In the genomic region with DNA sequence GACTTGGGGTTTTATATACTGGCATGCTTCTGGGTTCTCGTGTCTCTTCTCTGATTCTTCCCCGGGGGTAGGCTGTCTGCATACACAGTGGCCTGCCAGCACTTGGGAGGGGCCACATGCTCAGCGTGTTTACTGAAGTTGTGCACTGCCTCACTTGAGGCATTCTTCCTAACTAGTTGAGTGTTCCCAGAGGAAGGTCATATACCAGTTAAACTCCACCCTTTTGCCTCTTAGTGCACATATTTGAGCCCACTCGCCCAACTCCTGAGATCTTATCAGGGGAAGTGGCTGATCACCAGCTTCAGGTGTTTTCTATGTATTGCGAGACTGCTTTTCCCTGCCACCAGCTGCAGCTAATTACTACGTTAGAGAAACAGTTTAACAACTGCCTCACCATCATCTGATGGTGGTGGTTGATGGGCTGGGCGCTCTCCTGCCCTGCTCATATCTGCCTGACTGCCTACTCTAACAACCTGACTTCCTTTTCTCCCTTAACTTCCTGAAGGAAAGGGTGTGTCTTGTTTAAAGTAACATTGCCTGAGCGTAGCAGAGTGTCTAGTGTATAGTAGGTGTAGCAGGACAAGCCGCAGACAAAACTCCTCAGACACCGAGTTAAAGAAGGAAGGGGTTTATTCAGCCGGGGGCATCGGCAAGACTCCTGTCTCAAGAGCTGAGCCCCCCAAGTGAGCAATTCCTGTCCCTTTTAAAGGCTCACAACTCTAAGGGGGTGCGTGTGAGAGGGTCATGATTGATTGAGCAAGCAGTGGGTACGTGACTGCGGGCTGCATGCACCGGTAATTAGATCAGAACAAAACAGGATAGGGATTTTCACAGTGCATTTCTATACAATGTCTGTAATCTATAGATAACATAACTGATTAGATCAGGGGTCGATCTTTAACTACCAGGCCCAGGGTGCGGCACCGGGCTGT, we compare ENCODE assay signal across 8 cellular contexts.
A peak's percentile ranks its signal among the peaks of the same experiment; 100 is the strongest.
DNase-seq lines count a peak whose midpoint lies in the region; ATAC-seq and TF ChIP-seq lines count a peak whose summit lies in the region.

No MANE protein-coding gene starts in this region.

- H3K4me1 ChIP-seq in mammary epithelial cell (ENCODE audit: insufficient read depth, low read length): no peaks in the 10 kb centered on the region

- H3K9me3 ChIP-seq in CD4-positive, alpha-beta T cell (ENCODE audit: control insufficient read depth, low read length): no peaks in the 10 kb centered on the region
- no peaks in the 10 kb centered on the region for H3K9me3 ChIP-seq in mammary epithelial cell (replicated peaks; ENCODE audit: insufficient read depth, low read length)

- no peak for TF ChIP-seq CTCF in CD4-positive, alpha-beta T cell (IDR thresholded peaks at IDR 0.05)
- TF ChIP-seq CTCF in HL-60 (IDR thresholded peaks at IDR 0.05; ENCODE audit: insufficient read depth, low read length) (no peak), mammary epithelial cell (conservative IDR thresholded peaks at IDR 0.05 in 1 of 2, IDR thresholded peaks at IDR 0.05 in 1 of 2; ENCODE audit: extremely low read depth in 1 of 2, insufficient read depth in 1 of 2, low read depth in 1 of 2, low read length in 2 of 2) (no peak)

- CTCF ChIA-PET in CD4-positive, alpha-beta T cell (lab: Charles Lee): no interaction called here
- CTCF ChIA-PET in mammary epithelial cell (lab: Charles Lee; ENCODE audit: low non-redundant PET): no interaction called here

- peak overlapping the region; percentile 79 for H3K4me3 Mint-ChIP-seq in CD4-positive, alpha-beta T cell

- peak in 2 of 10 experiments; percentile 2 to 32 for DNase-seq in CD4-positive, alpha-beta T cell
- DNase-seq in HL-60 (ENCODE audit: low read depth in 1 of 2, low spot score in 1 of 2) (peak in 1 of 2 experiments; percentile 21), mesenteric fat pad (ENCODE audit: low spot score) (peak; percentile 75), epidermal melanocyte (ENCODE audit: insufficient read length, low spot score) (no peak), activated gamma-delta T cell (lab: John Stamatoyannopoulos, UW) (no peak), mammary epithelial cell (no peak), sciatic nerve (ENCODE audit: low spot score) (no peak)
- peak; percentile 26 to 33 for DNase-seq in activated T-cell treated with anti-CD3 and anti-CD28 coated beads, Interleukin-2, amount 50 U/mL, for 48 hours

- peak overlapping the region; percentile 60 for H3K27ac Mint-ChIP-seq in CD4-positive, alpha-beta T cell

- no peaks in the 10 kb centered on the region for H3K79me2 ChIP-seq in mammary epithelial cell (ENCODE audit: insufficient read depth, low read length)

- WGBS in mammary epithelial cell (ENCODE audit: low coverage, missing lambda C conversion rate): 86% methylated on average over 19 of the region's 19 CpGs

- no TSS peak for BruUV-seq in mammary epithelial cell (replicated peaks; lab: Mats Ljungman, UMichigan)

- H3K27ac ChIP-seq in CD4-positive, alpha-beta T cell (ENCODE audit: low read depth, low read length): peak overlapping the region; percentile 5
- 0 out of 2 replicates have a peak overlapping the region, but pooled peaks have one; percentile 5 for H3K27ac ChIP-seq in HL-60 (replicated peaks)
- H3K27ac ChIP-seq in mammary epithelial cell (ENCODE audit: insufficient read depth, low read depth, low read length): no peak overlapping the region

- H4K20me1 ChIP-seq in mammary epithelial cell (ENCODE audit: insufficient read depth, low read length): no peaks in the 10 kb centered on the region

- intact Hi-C loops in CD4-positive, alpha-beta T cell (cut with DNase I, micrococcal nuclease): loop anchor here in 1 of 2 experiments (2.0 kb wide), 2 partner anchors 64 to 98 kb away; no protein-coding TSS in a partner anchor
- intact Hi-C loops in mammary epithelial cell (cut with micrococcal nuclease): loop anchor here (1.0 to 2.0 kb wide), 5 partner anchors 30 to 157 kb away; no protein-coding TSS in a partner anchor
- intact Hi-C loops in sciatic nerve (cut with DNase I): no loop called here

- in situ Hi-C loops in mammary epithelial cell (cut with MboI; ENCODE audit: low sequenced_read_pairs in 2 of 2): loop anchor here in 1 of 2 donors (25.0 kb wide), 1 partner anchor 107 kb away; no protein-coding TSS in a partner anchor

- no peaks in the 10 kb centered on the region for H3K27me3 ChIP-seq in CD4-positive, alpha-beta T cell (ENCODE audit: control insufficient read depth, insufficient read depth, low read length)
- H3K27me3 ChIP-seq in HL-60 (ENCODE audit: insufficient read depth, poor library complexity, severe bottlenecking): no peaks in the 10 kb centered on the region
- no peaks in the 10 kb centered on the region for H3K27me3 ChIP-seq in mammary epithelial cell (ENCODE audit: insufficient read depth, low read length)

- no peak overlapping the region for H3K4me2 ChIP-seq in mammary epithelial cell (ENCODE audit: insufficient read depth, low read depth, low read length)

- no peak overlapping the region for H3K9ac ChIP-seq in mammary epithelial cell (ENCODE audit: insufficient read depth, low read length)

- dilution Hi-C loops in mammary epithelial cell (cut with HindIII; ENCODE audit: low sequenced_read_pairs): no loop called here

- POLR2A ChIA-PET in CD4-positive, alpha-beta T cell (lab: Charles Lee): interaction anchor here (0.7 to 1.4 kb wide), 2 partner anchors 60 kb away, joined by 3 to 5 read pairs; a partner anchor contains a TSS

- ATAC-seq in CD4-positive, alpha-beta T cell (ENCODE audit: poor library complexity): peak; percentile 43
- ATAC-seq in sciatic nerve: no peak

- H3K36me3 Mint-ChIP-seq in CD4-positive, alpha-beta T cell (ENCODE audit: low read depth): no peaks in the 10 kb centered on the region

- no peaks in the 10 kb centered on the region for H3K36me3 ChIP-seq in mammary epithelial cell (ENCODE audit: insufficient read depth, low read length)

- H3K4me3 ChIP-seq in HL-60 (replicated peaks; ENCODE audit: insufficient read depth, low read length): no peak overlapping the region
- no peak overlapping the region for H3K4me3 ChIP-seq in mammary epithelial cell (replicated peaks in 1 of 3; ENCODE audit: insufficient read depth in 1 of 3, low read depth in 2 of 3, low read length in 3 of 3)

- H3K9me3 Mint-ChIP-seq in CD4-positive, alpha-beta T cell: no peaks in the 10 kb centered on the region

- H2AFZ ChIP-seq in mammary epithelial cell (ENCODE audit: low read depth, low read length): no peak overlapping the region

- no peaks in the 10 kb centered on the region for H3K27me3 Mint-ChIP-seq in CD4-positive, alpha-beta T cell

- peaks cover 29% of the 10 kb centered on the region for H3K4me1 Mint-ChIP-seq in CD4-positive, alpha-beta T cell (ENCODE audit: low read depth)

Comparison
In these comparisons a context has a peak if more than half of its experiments do, and no peak if none do; other contexts are left out.
1. DNase-seq: peak in activated T-cell treated with anti-CD3 and anti-CD28 coated beads, Interleukin-2, amount 50 U/mL, for 48 hours (2 of 2) and mesenteric fat pad (single experiment); none in epidermal melanocyte (single experiment), activated gamma-delta T cell (single experiment), mammary epithelial cell (single experiment) and sciatic nerve (single experiment).